Comparison of ENCODE assay signal across 12 cellular contexts in the genomic region with DNA sequence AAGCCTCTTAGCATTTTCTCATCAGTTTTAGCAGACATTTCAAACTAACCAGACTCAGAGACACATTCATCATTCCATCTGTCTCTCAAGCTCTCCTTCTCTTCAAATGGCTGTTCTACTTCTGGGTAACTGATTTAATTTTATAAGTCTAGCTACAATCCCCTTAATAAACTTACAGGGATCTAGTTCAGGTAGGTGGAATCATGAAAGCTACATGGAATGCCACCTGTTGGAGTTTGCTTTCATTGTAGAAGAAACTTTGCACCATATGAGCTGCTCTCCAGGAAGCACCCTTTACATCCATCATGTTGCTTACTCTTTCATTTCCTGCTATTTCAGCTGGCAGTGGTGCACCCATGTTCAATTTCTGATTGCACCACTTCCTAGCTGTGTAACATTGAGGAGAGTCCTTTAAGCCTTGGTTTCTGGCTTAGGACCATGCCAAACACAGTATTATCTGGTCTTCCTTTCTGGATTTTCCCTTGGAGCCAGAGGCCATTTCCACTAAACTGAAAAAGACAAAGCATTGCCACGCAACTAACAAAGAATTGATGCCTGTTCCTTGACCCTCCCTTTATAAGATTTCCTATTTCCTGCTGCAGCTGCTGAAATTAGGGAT.
DNase-seq lines count a peak whose midpoint lies in the region; ATAC-seq and TF ChIP-seq lines count a peak whose summit lies in the region.
"Had no signal": no experiment of that assay in that cellular context is flagged by ENCODE, and none has a peak within 500 bp of the region (broad histone marks: within the 10 kb centered on the region; RNA-seq: fewer than 3 reads in every experiment).

No MANE protein-coding gene starts in this region.

- H3K4me1 Mint-ChIP-seq in GM23338: peaks cover 28% of the 10 kb centered on the region

- ATAC-seq in GM23338 (no peak), psoas muscle (peak in 2 of 4 donors; percentile 40 to 45), HG03442 (IDR thresholded peaks at IDR 0.05; ENCODE audit: unreplicated experiment) (no peak)
- ATAC-seq: stimulated activated naive CD8-positive, alpha-beta T cell treated with anti-CD3 and anti-CD28 coated beads, Interleukin-15, Interleukin-2, amounts not matched to agents 100 U/mL and 50 U/mL, for 24 hours had no signal

- DNase-seq in GM23338 (ENCODE audit: low spot score): no peak
- DNase-seq in NCI-H146 treated with DMSO at 0.1 percent for 48 hours (lab: John Stamatoyannopoulos, UW; ENCODE audit: unreplicated experiment): peak; percentile 35
- DNase-seq in fibroblast of mammary gland (ENCODE audit: low read depth): peak; percentile 16
- no peak for DNase-seq in psoas muscle
- DNase-seq in kidney glomerular epithelial cell (lab: John Stamatoyannopoulos, UW): no peak
- DNase-seq in cerebellar nuclear complex (lab: John Stamatoyannopoulos, UW): no peak
- DNase-seq: activated gamma-delta T cell; foreskin melanocyte; stimulated activated CD4-positive, alpha-beta T cell treated with anti-CD3 and anti-CD28 coated beads, Interleukin-1b, Interleukin-23, amount 100 ng/mL, for 48 hours; stimulated activated naive CD8-positive, alpha-beta T cell treated with anti-CD3 and anti-CD28 coated beads, Interleukin-15, Interleukin-2, amounts not matched to agents 100 U/mL and 50 U/mL, for 24 hours had no signal

- no peaks in the 10 kb centered on the region; the same call in 1 of the 2 replicates for H4K20me1 ChIP-seq in GM23338 (replicated peaks; ENCODE audit: insufficient read depth)

- H3K36me3 ChIP-seq in GM23338 (ENCODE audit: insufficient read depth) (no peaks in the 10 kb centered on the region), psoas muscle (ENCODE audit: insufficient read depth in 1 of 2, low read depth in 1 of 2) (peaks cover 0 to 4% of the 10 kb centered on the region in 2 donors)
- H3K36me3 ChIP-seq: pancreas had no signal

- H3K79me2 ChIP-seq in GM23338 (replicated peaks; ENCODE audit: insufficient read depth): no peaks in the 10 kb centered on the region

- no peaks in the 10 kb centered on the region for H3K27me3 Mint-ChIP-seq in GM23338 (ENCODE audit: insufficient read depth, low read depth, poor library complexity)

- H3K9me2 ChIP-seq in GM23338 (ENCODE audit: insufficient read depth): no peaks in the 10 kb centered on the region

- no peaks in the 10 kb centered on the region for H3K27me3 ChIP-seq in GM23338 (ENCODE audit: insufficient read depth)
- H3K27me3 ChIP-seq in psoas muscle (ENCODE audit: insufficient read depth in 3 of 3, low read length in 2 of 3): no peaks in the 10 kb centered on the region
- H3K27me3 ChIP-seq: pancreas had no signal

- no peaks in the 10 kb centered on the region for H3F3A ChIP-seq in GM23338 (replicated peaks; ENCODE audit: low read depth)

- H3K4me1 ChIP-seq in GM23338 (ENCODE audit: insufficient read depth) (peaks cover 15% of the 10 kb centered on the region), psoas muscle (peaks cover 21% of the 10 kb centered on the region)

- H3K27ac ChIP-seq in GM23338 (ENCODE audit: low read depth) (no peak overlapping the region), psoas muscle (peak overlapping the region; percentile 21)

- intact Hi-C loops in psoas muscle (cut with DNase I): no loop called here

- H3K4me2 ChIP-seq in GM23338: no peak overlapping the region

- 63 to 80% (median 77%) methylated on average over 1 of the region's 1 CpG for WGBS in psoas muscle, 3 donors

- H3K27ac Mint-ChIP-seq in GM23338: 0 out of 2 replicates have a peak overlapping the region, but pooled peaks have one; percentile 38

- no peak overlapping the region for H2AFZ ChIP-seq in GM23338

- no peak overlapping the region for H3K4me3 ChIP-seq in GM23338
- H3K4me3 ChIP-seq in fibroblast of mammary gland (ENCODE audit: control insufficient read depth, low read depth, low read length): no peak overlapping the region
- H3K4me3 ChIP-seq in psoas muscle: no peak overlapping the region
- H3K4me3 ChIP-seq: pancreas had no signal

- TF ChIP-seq CTCF in GM23338 (conservative IDR thresholded peaks at IDR 0.05; ENCODE audit: low read depth in 2 of 2) (no peak), fibroblast of mammary gland (conservative IDR thresholded peaks at IDR 0.05; ENCODE audit: control insufficient read depth, insufficient read depth, low read depth, low read length) (no peak), psoas muscle (IDR thresholded peaks at IDR 0.05) (no peak)

- H3K9me3 ChIP-seq in psoas muscle: no peaks in the 10 kb centered on the region
- H3K9me3 ChIP-seq: pancreas had no signal

- no peaks in the 10 kb centered on the region; the same call in 2 of the 3 replicates for H3K9me3 Mint-ChIP-seq in GM23338

- no peak overlapping the region for H3K4me3 Mint-ChIP-seq in GM23338

- no peaks in the 10 kb centered on the region for H3K36me3 Mint-ChIP-seq in GM23338 (ENCODE audit: low read depth)

TF ChIP-seq in GM23338, 12 proteins besides CTCF, POLR2A, EP300 and RAD21 (continues in another document):
- TF ChIP-seq ZNF331 (CRISPR knock-in tag; IDR thresholded peaks at IDR 0.05; ENCODE audit: low read depth) (no peak), NANOG (IDR thresholded peaks at IDR 0.05; ENCODE audit: borderline replicate concordance) (no peak), EZH2 (IDR thresholded peaks at IDR 0.05; ENCODE audit: low read depth, unreplicated experiment) (no peak), STAT1 (IDR thresholded peaks at IDR 0.05; ENCODE audit: unreplicated experiment) (no peak), EZH2phosphoT487 (IDR thresholded peaks at IDR 0.05; ENCODE audit: unreplicated experiment) (no peak)
- TF ChIP-seq, protein P1, sequence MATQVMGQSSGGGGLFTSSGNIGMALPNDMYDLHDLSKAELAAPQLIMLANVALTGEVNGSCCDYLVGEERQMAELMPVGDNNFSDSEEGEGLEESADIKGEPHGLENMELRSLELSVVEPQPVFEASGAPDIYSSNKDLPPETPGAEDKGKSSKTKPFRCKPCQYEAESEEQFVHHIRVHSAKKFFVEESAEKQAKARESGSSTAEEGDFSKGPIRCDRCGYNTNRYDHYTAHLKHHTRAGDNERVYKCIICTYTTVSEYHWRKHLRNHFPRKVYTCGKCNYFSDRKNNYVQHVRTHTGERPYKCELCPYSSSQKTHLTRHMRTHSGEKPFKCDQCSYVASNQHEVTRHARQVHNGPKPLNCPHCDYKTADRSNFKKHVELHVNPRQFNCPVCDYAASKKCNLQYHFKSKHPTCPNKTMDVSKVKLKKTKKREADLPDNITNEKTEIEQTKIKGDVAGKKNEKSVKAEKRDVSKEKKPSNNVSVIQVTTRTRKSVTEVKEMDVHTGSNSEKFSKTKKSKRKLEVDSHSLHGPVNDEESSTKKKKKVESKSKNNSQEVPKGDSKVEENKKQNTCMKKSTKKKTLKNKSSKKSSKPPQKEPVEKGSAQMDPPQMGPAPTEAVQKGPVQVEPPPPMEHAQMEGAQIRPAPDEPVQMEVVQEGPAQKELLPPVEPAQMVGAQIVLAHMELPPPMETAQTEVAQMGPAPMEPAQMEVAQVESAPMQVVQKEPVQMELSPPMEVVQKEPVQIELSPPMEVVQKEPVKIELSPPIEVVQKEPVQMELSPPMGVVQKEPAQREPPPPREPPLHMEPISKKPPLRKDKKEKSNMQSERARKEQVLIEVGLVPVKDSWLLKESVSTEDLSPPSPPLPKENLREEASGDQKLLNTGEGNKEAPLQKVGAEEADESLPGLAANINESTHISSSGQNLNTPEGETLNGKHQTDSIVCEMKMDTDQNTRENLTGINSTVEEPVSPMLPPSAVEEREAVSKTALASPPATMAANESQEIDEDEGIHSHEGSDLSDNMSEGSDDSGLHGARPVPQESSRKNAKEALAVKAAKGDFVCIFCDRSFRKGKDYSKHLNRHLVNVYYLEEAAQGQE (IDR thresholded peaks at IDR 0.05; ENCODE audit: unreplicated experiment): no peak
- TF ChIP-seq, protein P2, sequence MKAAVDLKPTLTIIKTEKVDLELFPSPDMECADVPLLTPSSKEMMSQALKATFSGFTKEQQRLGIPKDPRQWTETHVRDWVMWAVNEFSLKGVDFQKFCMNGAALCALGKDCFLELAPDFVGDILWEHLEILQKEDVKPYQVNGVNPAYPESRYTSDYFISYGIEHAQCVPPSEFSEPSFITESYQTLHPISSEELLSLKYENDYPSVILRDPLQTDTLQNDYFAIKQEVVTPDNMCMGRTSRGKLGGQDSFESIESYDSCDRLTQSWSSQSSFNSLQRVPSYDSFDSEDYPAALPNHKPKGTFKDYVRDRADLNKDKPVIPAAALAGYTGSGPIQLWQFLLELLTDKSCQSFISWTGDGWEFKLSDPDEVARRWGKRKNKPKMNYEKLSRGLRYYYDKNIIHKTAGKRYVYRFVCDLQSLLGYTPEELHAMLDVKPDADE (IDR thresholded peaks at IDR 0.05): no peak

Comparison
In these comparisons a context has a peak if more than half of its experiments do, and no peak if none do; other contexts are left out.
1. DNase-seq: peak in NCI-H146 treated with DMSO at 0.1 percent for 48 hours (single experiment) and fibroblast of mammary gland (single experiment); none in GM23338 (single experiment), psoas muscle (0 of 2), kidney glomerular epithelial cell (single experiment) and cerebellar nuclear complex (0 of 2).